ENCODE assay signal across 12 cellular contexts in genomic region chr1:167661527-167662436, GRCh38. TPM values are rescaled to one million over a fixed set of nuclear protein-coding genes. Genes with fewer than 3 reads are reported as not detected.
A peak's percentile ranks its signal among the peaks of the same experiment; 100 is the strongest.
DNase-seq lines count a peak whose midpoint lies in the region; ATAC-seq and TF ChIP-seq lines count a peak whose summit lies in the region.
"Had no signal": no experiment of that assay in that cellular context is flagged by ENCODE, and none has a peak within 500 bp of the region (broad histone marks: within the 10 kb centered on the region; RNA-seq: fewer than 3 reads in every experiment).

No MANE protein-coding gene starts in this region.

- H3K9me3 ChIP-seq in RWPE2 (ENCODE audit: severe bottlenecking): no peaks in the 10 kb centered on the region
- no peaks in the 10 kb centered on the region for H3K9me3 ChIP-seq in esophagus squamous epithelium
- H3K9me3 ChIP-seq in gastrocnemius medialis: no peaks in the 10 kb centered on the region

- peak; percentile 95 for DNase-seq in EH (ENCODE audit: low read depth)
- no peak for DNase-seq in RWPE2 (ENCODE audit: low spot score)
- no peak for DNase-seq in esophagus squamous epithelium (lab: John Stamatoyannopoulos, UW)
- DNase-seq in gastrocnemius medialis: no peak
- DNase-seq in NCI-H2107 (lab: John Stamatoyannopoulos, UW): no peak
- DNase-seq in amygdala (lab: John Stamatoyannopoulos, UW): no peak
- no peak for DNase-seq in OCI-M1 (lab: John Stamatoyannopoulos, UW)
- DNase-seq: activated CD4-positive, alpha-beta T cell treated with anti-CD3 and anti-CD28 coated beads, Interleukin-2, amount 10 ng/mL, durations not matched to agents 7 days and 5 days; left cardiac atrium; MV-4-11; stimulated activated naive CD4-positive, alpha-beta T cell treated with Interleukin-2 at 50 U/mL for 16 hours had no signal

- H3K36me3 ChIP-seq in RWPE2 (ENCODE audit: low read depth) (no peaks in the 10 kb centered on the region), esophagus squamous epithelium (no peaks in the 10 kb centered on the region), gastrocnemius medialis (no peaks in the 10 kb centered on the region)

- H3K27me3 ChIP-seq in RWPE2 (ENCODE audit: insufficient read depth, poor library complexity, severe bottlenecking) (no peaks in the 10 kb centered on the region), esophagus squamous epithelium (no peaks in the 10 kb centered on the region), gastrocnemius medialis (no peaks in the 10 kb centered on the region)

- ATAC-seq in RWPE2 (ENCODE audit: low read depth) (peak; percentile 70), gastrocnemius medialis (peak in 1 of 2 donors; percentile 24), HG02885 (IDR thresholded peaks at IDR 0.05; ENCODE audit: poor library complexity, unreplicated experiment) (no peak)

- TF ChIP-seq CTCF in RWPE2 (IDR thresholded peaks at IDR 0.05; ENCODE audit: poor library complexity, severe bottlenecking): no peak
- TF ChIP-seq CTCF in esophagus squamous epithelium (IDR thresholded peaks at IDR 0.05): no peak
- no peak for TF ChIP-seq CTCF in gastrocnemius medialis (IDR thresholded peaks at IDR 0.05 in 4 of 5, conservative IDR thresholded peaks at IDR 0.05 in 1 of 5)

- H3K27ac ChIP-seq in RWPE2 (ENCODE audit: poor library complexity, severe bottlenecking) (peak overlapping the region; percentile 87), esophagus squamous epithelium (peak overlapping the region in 3 of 4 donors; percentile 0 to 75 (median 59)), gastrocnemius medialis (peak overlapping the region; percentile 82 to 87 (median 86))

- H3K4me3 ChIP-seq in RWPE2 (ENCODE audit: severe bottlenecking): no peak overlapping the region
- no peak overlapping the region for H3K4me3 ChIP-seq in esophagus squamous epithelium
- no peak overlapping the region for H3K4me3 ChIP-seq in gastrocnemius medialis

- peaks cover 56% of the 10 kb centered on the region for H3K4me1 ChIP-seq in RWPE2 (ENCODE audit: insufficient read depth, poor library complexity, severe bottlenecking)
- peaks cover 29 to 80% (median 49%) of the 10 kb centered on the region in 3 donors for H3K4me1 ChIP-seq in esophagus squamous epithelium
- H3K4me1 ChIP-seq in gastrocnemius medialis: peaks cover 80 to 89% of the 10 kb centered on the region in 2 donors

- TF ChIP-seq POLR2A in esophagus squamous epithelium (IDR thresholded peaks at IDR 0.05) (no peak), gastrocnemius medialis (IDR thresholded peaks at IDR 0.05) (no peak)

- in situ Hi-C loops in gastrocnemius medialis (cut with MboI; ENCODE audit: low sequenced_read_pairs in 4 of 4): no loop called here

- 45 to 62% methylated on average over 1 to 3 of the region's 3 CpGs for WGBS in esophagus squamous epithelium, 2 donors

- intact Hi-C loops in esophagus squamous epithelium (cut with DNase I): no loop called here
- intact Hi-C loops in gastrocnemius medialis (cut with DNase I; ENCODE audit: low total_unique reads): no loop called here

RNA-seq across cellular contexts. Expression of gene RCSD1, which starts 31.8 kb away (rescaled TPM):
- total RNA-seq in esophagus squamous epithelium (10 to 100 TPM in 1 of 4 donors, 1 to 10 TPM in 3; 1.2 to 17.7 (median 3.4) TPM), gastrocnemius medialis (10 to 100 TPM in 1 of 4 donors, 1 to 10 TPM in 3; 6.0 to 14.8 (median 7.5) TPM)

RNA-seq across cellular contexts. Expression of gene MPZL1, which starts 60.0 kb away (rescaled TPM):
- 10 to 100 TPM; 36.6 to 80.5 (median 74.3) TPM for total RNA-seq in esophagus squamous epithelium
- 10 to 100 TPM in 3 of 4 donors, 1 to 10 TPM in 1; 9.2 to 15.7 (median 11.7) TPM for total RNA-seq in gastrocnemius medialis
